ENCODE assay signal across 8 cellular contexts in the genomic region with DNA sequence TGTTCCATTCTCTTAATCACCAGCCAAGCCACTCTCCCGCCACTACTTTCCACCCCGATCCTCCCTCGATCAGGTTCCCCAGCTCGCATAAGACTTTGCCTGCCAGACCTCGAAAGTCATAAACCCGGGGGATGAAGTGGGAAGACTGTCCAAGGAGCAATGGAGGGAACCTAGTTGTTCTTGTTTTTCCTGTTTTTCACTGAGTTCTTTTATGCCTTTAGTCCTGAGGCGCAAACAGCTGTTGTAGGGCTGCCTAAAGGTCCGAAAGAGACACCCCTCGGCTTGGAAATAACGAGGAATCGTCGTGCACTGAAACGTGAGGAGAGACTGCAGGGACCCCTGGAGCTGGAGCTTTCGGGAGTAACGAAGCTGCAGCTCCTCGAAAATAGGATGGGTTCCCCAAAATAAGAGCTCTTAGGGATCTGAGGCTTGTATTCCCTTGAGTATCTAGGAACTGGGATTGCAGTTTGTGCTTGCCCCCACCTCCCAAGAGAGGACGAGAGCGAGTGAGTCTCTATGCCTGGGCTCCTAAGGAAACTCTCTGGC. TPM values are rescaled to one million over a fixed set of nuclear protein-coding genes. Genes with fewer than 3 reads are reported as not detected.
A peak's percentile ranks its signal among the peaks of the same experiment; 100 is the strongest.
DNase-seq lines count a peak whose midpoint lies in the region; ATAC-seq, FAIRE-seq and TF ChIP-seq lines count a peak whose summit lies in the region.

No MANE protein-coding gene starts in this region.

- peaks cover 3% of the 10 kb centered on the region for H4K20me1 ChIP-seq in osteoblast (ENCODE audit: insufficient read depth, low read length)

- H3K27ac ChIP-seq in breast epithelium (no peak overlapping the region), osteoblast (ENCODE audit: low read depth, low read length) (no peak overlapping the region), small intestine (ENCODE audit: low read depth in 1 of 2, low read length in 1 of 2) (no peak overlapping the region)

- peaks cover 13% of the 10 kb centered on the region for H3K4me1 ChIP-seq in Caco-2
- H3K4me1 ChIP-seq in breast epithelium = peaks cover 5 to 11% of the 10 kb centered on the region in 2 donors
- peaks cover 9% of the 10 kb centered on the region for H3K4me1 ChIP-seq in osteoblast (ENCODE audit: insufficient read depth, low read length)
- peaks cover 0 to 3% of the 10 kb centered on the region in 2 donors for H3K4me1 ChIP-seq in small intestine (ENCODE audit: control insufficient read depth in 2 of 2, insufficient read depth in 1 of 2, low read depth in 1 of 2, low read length in 1 of 2)

- H3K79me2 ChIP-seq in osteoblast (ENCODE audit: insufficient read depth, low read length) = no peaks in the 10 kb centered on the region

- peaks cover 38% of the 10 kb centered on the region for H3K27me3 Mint-ChIP-seq in Caco-2 (ENCODE audit: insufficient read depth, unreplicated experiment)

- H3K9me3 ChIP-seq in Caco-2 (no peaks in the 10 kb centered on the region), breast epithelium (no peaks in the 10 kb centered on the region), osteoblast (ENCODE audit: low read depth, low read length) (no peaks in the 10 kb centered on the region), small intestine (ENCODE audit: control insufficient read depth, low read depth) (no peaks in the 10 kb centered on the region)

- H3K4me1 Mint-ChIP-seq in Caco-2 (ENCODE audit: low read depth, unreplicated experiment) = no peaks in the 10 kb centered on the region

- H3K36me3 ChIP-seq in Caco-2 (ENCODE audit: control insufficient read depth, insufficient read depth, low read length) (no peaks in the 10 kb centered on the region), breast epithelium (no peaks in the 10 kb centered on the region), osteoblast (ENCODE audit: insufficient read depth, low read length) (no peaks in the 10 kb centered on the region), small intestine (ENCODE audit: control insufficient read depth in 2 of 2, insufficient read depth in 2 of 2, low read length in 2 of 2) (no peaks in the 10 kb centered on the region)

- H3K4me2 ChIP-seq in osteoblast (ENCODE audit: insufficient read depth, low read length) = peak overlapping the region; percentile 88

- peak overlapping the region; percentile 66 for H3K4me3 Mint-ChIP-seq in Caco-2 (ENCODE audit: unreplicated experiment)

- no TSS peak for BruUV-seq in Caco-2 (replicated peaks; lab: Mats Ljungman, UMichigan)

- no peak for DNase-seq in Caco-2
- DNase-seq in breast epithelium (ENCODE audit: low spot score in 2 of 2) = no peak
- no peak for DNase-seq in osteoblast (ENCODE audit: insufficient read length, low spot score, missing footprints)
- no peak for DNase-seq in small intestine
- no peak for DNase-seq in SHP77 (lab: John Stamatoyannopoulos, UW)
- no peak for DNase-seq in globus pallidus (ENCODE audit: low spot score)

- H3K9me3 Mint-ChIP-seq in Caco-2 (ENCODE audit: unreplicated experiment) = no peaks in the 10 kb centered on the region

- CTCF ChIA-PET in Caco-2 (lab: Charles Lee) = interaction anchor here (0.7 to 2.0 kb wide), 11 partner anchors 8 to 1349 kb away, joined by 3 to 16 read pairs (median 4); no protein-coding TSS in a partner anchor

- H3K4me3 ChIP-seq in Caco-2 (ENCODE audit: low read depth, low read length) = no peak overlapping the region; the same call in 1 of the 2 replicates
- peak overlapping the region in 2 of 3 donors; percentile 38 to 58 for H3K4me3 ChIP-seq in breast epithelium
- peak overlapping the region; percentile 65 for H3K4me3 ChIP-seq in osteoblast (ENCODE audit: insufficient read depth, low read length)
- H3K4me3 ChIP-seq in small intestine (ENCODE audit: low read depth in 1 of 2, low read length in 2 of 2) = peak overlapping the region in 1 of 2 donors; percentile 48

- no peak for TF ChIP-seq CTCF in Caco-2 (IDR thresholded peaks at IDR 0.05; ENCODE audit: insufficient read depth in 1 of 2, low read depth in 1 of 2, low read length in 1 of 2, severe bottlenecking in 1 of 2, unreplicated experiment in 1 of 2)
- TF ChIP-seq CTCF in LNCAP (IDR thresholded peaks at IDR 0.05) = 0 out of 2 replicates have a peak, but pooled peaks have one; percentile 12
- no peak for TF ChIP-seq CTCF in breast epithelium (IDR thresholded peaks at IDR 0.05)
- no peak for TF ChIP-seq CTCF in osteoblast (IDR thresholded peaks at IDR 0.05; ENCODE audit: extremely low read depth, low read depth, low read length)

- TF ChIP-seq POLR2A in breast epithelium (IDR thresholded peaks at IDR 0.05) = no peak

- H3K27ac Mint-ChIP-seq in Caco-2 (ENCODE audit: unreplicated experiment) = no peak overlapping the region

- no peak for ATAC-seq in HG02970 (IDR thresholded peaks at IDR 0.05; ENCODE audit: low FRiP score, unreplicated experiment)

- intact Hi-C loops in Caco-2 (cut with micrococcal nuclease; ENCODE audit: unreplicated experiment) = loop anchor here (1.0 to 10.0 kb wide), 6 partner anchors 493 to 1063 kb away; no protein-coding TSS in a partner anchor
- intact Hi-C loops in breast epithelium (cut with DNase I; ENCODE audit: low total_unique reads) = no loop called here

- H3K27me3 ChIP-seq in Caco-2 (replicated peaks; ENCODE audit: control insufficient read depth, insufficient read depth, low read length) (peaks cover 14% of the 10 kb centered on the region), breast epithelium (peaks cover 34 to 99% of the 10 kb centered on the region in 2 donors), osteoblast (ENCODE audit: insufficient read depth, low read length) (peaks cover 99% of the 10 kb centered on the region), small intestine (ENCODE audit: control insufficient read depth in 2 of 2, insufficient read depth in 2 of 2, low read length in 2 of 2) (peaks cover 18 to 82% of the 10 kb centered on the region in 2 donors)

- FAIRE-seq in small intestine (lab: Jason Lieb, UNC) = no peak

- no peaks in the 10 kb centered on the region for H3K36me3 Mint-ChIP-seq in Caco-2 (ENCODE audit: insufficient read depth, unreplicated experiment)

- peak overlapping the region; percentile 83 for H2AFZ ChIP-seq in osteoblast (ENCODE audit: low read length)

- POLR2A ChIA-PET in Caco-2 (lab: Charles Lee) = no interaction called here

- WGBS in small intestine, 3 donors = 3 to 4% (median 3%) methylated on average over 18 of the region's 18 CpGs

RNA-seq across cellular contexts. Expression of a gene that starts 1.7 kb away (rescaled TPM):
- total RNA-seq in Caco-2 (2022) (not detected in 2 replicates), breast epithelium (not detected), osteoblast (not detected in 2 replicates)
- not detected for polyA plus RNA-seq in small intestine

RNA-seq across cellular contexts. Expression of a gene that starts 5.4 kb away (rescaled TPM):
- total RNA-seq in Caco-2 (2022) (not detected in 2 replicates), breast epithelium (not detected), osteoblast (not detected in 2 replicates)
- polyA plus RNA-seq in small intestine = not detected

RNA-seq across cellular contexts. Expression of a gene that starts 9.2 kb away (rescaled TPM):
- total RNA-seq in Caco-2 (2022) = not detected in 2 replicates
- total RNA-seq in breast epithelium = under 1 TPM in 1 of 3 donors, not detected in 2; 0.66 TPM
- total RNA-seq in osteoblast = not detected in 2 replicates
- not detected for polyA plus RNA-seq in small intestine

RNA-seq across cellular contexts. Expression of a gene that starts 14.1 kb away (rescaled TPM):
- total RNA-seq in Caco-2 (2022) (0.07 TPM in 1 of 2 replicates, not detected in the other), breast epithelium (not detected), osteoblast (under 0.01 TPM in 1 of 2 replicates, not detected in the other)
- polyA plus RNA-seq in small intestine = not detected

RNA-seq across cellular contexts. Expression of a gene that starts 18.7 kb away (rescaled TPM):
- total RNA-seq in Caco-2 (2022) (not detected in 2 replicates), breast epithelium (1 to 10 TPM in 2 of 3 donors, not detected in 1; 1.6 to 5.2 TPM), osteoblast (not detected in 2 replicates)
- polyA plus RNA-seq in small intestine = under 1 TPM in 1 of 3 donors, not detected in 2; 0.09 TPM
